29 cellular contexts compared by ENCODE assay signal in genomic region chr1:235187316-235187715, GRCh38.
"Had no signal": no experiment of that assay in that cellular context is flagged by ENCODE, and none has a peak within 500 bp of the region (broad histone marks: within the 10 kb centered on the region; RNA-seq: fewer than 3 reads in every experiment).

No MANE protein-coding gene starts in this region.

- ATAC-seq: activated CD4-positive, alpha-beta T cell treated with anti-CD3 and anti-CD28 coated beads for 36 hours; activated CD8-positive, alpha-beta T cell treated with anti-CD3 and anti-CD28 coated beads, Interleukin-2, amount 10 ng/mL, durations not matched to agents 7 days and 5 days; activated naive CD8-positive, alpha-beta T cell treated with anti-CD3 and anti-CD28 coated beads, Interleukin-2, amount 50 U/mL, for 24 hours; activated T-helper 17 cell treated with anti-CD3 and anti-CD28 coated beads, Interleukin-2, amount 50 U/mL, for 72 hours; gastroesophageal sphincter; heart left ventricle had no signal

- H3K9me3 Mint-ChIP-seq: activated CD4-positive, alpha-beta memory T cell treated with anti-CD3 and anti-CD28 coated beads for 36 hours; activated CD4-positive, alpha-beta T cell treated with anti-CD3 and anti-CD28 coated beads, Interleukin-2, amount 10 ng/mL, durations not matched to agents 24 days and 14 days; activated naive CD4-positive, alpha-beta T cell treated with anti-CD3 and anti-CD28 coated beads for 36 hours; activated naive CD8-positive, alpha-beta T cell treated with anti-CD3 and anti-CD28 coated beads for 36 hours; activated naive CD8-positive, alpha-beta T cell treated with anti-CD3 and anti-CD28 coated beads, Interleukin-2, amount 50 U/mL, for 24 hours; activated T-helper 17 cell treated with anti-CD3 and anti-CD28 coated beads, Interleukin-2, amount 50 U/mL, for 72 hours; brain had no signal

- H3K27me3 Mint-ChIP-seq: activated CD4-positive, alpha-beta memory T cell treated with anti-CD3 and anti-CD28 coated beads for 36 hours; activated CD4-positive, alpha-beta T cell treated with anti-CD3 and anti-CD28 coated beads for 36 hours; activated CD4-positive, alpha-beta T cell treated with anti-CD3 and anti-CD28 coated beads, Interleukin-2, amount 10 ng/mL, durations not matched to agents 24 days and 14 days; activated naive CD8-positive, alpha-beta T cell treated with anti-CD3 and anti-CD28 coated beads for 36 hours; activated naive CD8-positive, alpha-beta T cell treated with anti-CD3 and anti-CD28 coated beads, Interleukin-2, amount 50 U/mL, for 24 hours; activated T-helper 17 cell treated with anti-CD3 and anti-CD28 coated beads, Interleukin-2, amount 50 U/mL, for 72 hours; brain had no signal

- DNase-seq: activated CD4-positive, alpha-beta memory T cell treated with anti-CD3 and anti-CD28 coated beads for 36 hours; activated CD4-positive, alpha-beta T cell treated with anti-CD3 and anti-CD28 coated beads for 36 hours; activated CD4-positive, alpha-beta T cell treated with anti-CD3 and anti-CD28 coated beads, Interleukin-2, amount 10 ng/mL, durations not matched to agents 24 days and 14 days; activated CD4-positive, CD25-positive, alpha-beta regulatory T cell; activated CD4-positive, CD25-positive, alpha-beta regulatory T cell treated with anti-CD3 and anti-CD28 coated beads, Interleukin-2, amount 50 U/mL, for 72 hours; activated CD8-positive, alpha-beta memory T cell treated with anti-CD3 and anti-CD28 coated beads, Interleukin-2, amount 50 U/mL, for 48 hours; activated CD8-positive, alpha-beta T cell treated with anti-CD3 and anti-CD28 coated beads, Interleukin-2, amount 10 ng/mL, durations not matched to agents 7 days and 5 days; activated effector memory CD4-positive, alpha-beta T cell treated with Interleukin-2 at 50 U/mL for 16 hours; activated gamma-delta T cell treated with Interleukin-2 at 50 U/mL for 16 hours; activated naive CD4-positive, alpha-beta T cell treated with anti-CD3 and anti-CD28 coated beads for 36 hours; activated naive CD8-positive, alpha-beta T cell treated with anti-CD3 and anti-CD28 coated beads for 36 hours; activated naive CD8-positive, alpha-beta T cell treated with anti-CD3 and anti-CD28 coated beads, Interleukin-2, amount 50 U/mL, for 24 hours; activated T-cell treated with anti-CD3 and anti-CD28 coated beads for 4 hours; central memory CD4-positive, alpha-beta T cell; cerebellar nuclear complex; colonic mucosa; effector CD8-positive, alpha-beta T cell; esophagus squamous epithelium; foreskin melanocyte; heart left ventricle; T-helper 1 cell; T-helper 2 cell had no signal

- H3K27me3 ChIP-seq: ascending aorta, breast epithelium, cardiac muscle cell, colonic mucosa, esophagus squamous epithelium, gastroesophageal sphincter, heart left ventricle had no signal

- H3K4me3 Mint-ChIP-seq: activated CD4-positive, alpha-beta memory T cell treated with anti-CD3 and anti-CD28 coated beads for 36 hours; activated CD4-positive, alpha-beta T cell treated with anti-CD3 and anti-CD28 coated beads for 36 hours; activated CD4-positive, alpha-beta T cell treated with anti-CD3 and anti-CD28 coated beads, Interleukin-2, amount 10 ng/mL, durations not matched to agents 24 days and 14 days; activated CD8-positive, alpha-beta T cell treated with anti-CD3 and anti-CD28 coated beads, Interleukin-2, amount 10 ng/mL, durations not matched to agents 7 days and 5 days; activated naive CD4-positive, alpha-beta T cell treated with anti-CD3 and anti-CD28 coated beads for 36 hours; activated naive CD8-positive, alpha-beta T cell treated with anti-CD3 and anti-CD28 coated beads for 36 hours; activated naive CD8-positive, alpha-beta T cell treated with anti-CD3 and anti-CD28 coated beads, Interleukin-2, amount 50 U/mL, for 24 hours; activated T-helper 17 cell treated with anti-CD3 and anti-CD28 coated beads, Interleukin-2, amount 50 U/mL, for 72 hours; brain had no signal

- H3K9me3 ChIP-seq: ascending aorta, breast epithelium, colonic mucosa, esophagus squamous epithelium, gastroesophageal sphincter, heart left ventricle had no signal

- H3K36me3 ChIP-seq: breast epithelium had no signal

- H3K4me3 ChIP-seq: ascending aorta, breast epithelium, cardiac muscle cell, colonic mucosa, esophagus squamous epithelium, gastroesophageal sphincter, heart left ventricle had no signal

- H3K27ac ChIP-seq: ascending aorta, breast epithelium, cardiac muscle cell, colonic mucosa, epithelial cell of prostate, esophagus squamous epithelium, gastroesophageal sphincter, heart left ventricle had no signal

- H3K27ac Mint-ChIP-seq: activated CD4-positive, alpha-beta memory T cell treated with anti-CD3 and anti-CD28 coated beads for 36 hours; activated CD4-positive, alpha-beta T cell treated with anti-CD3 and anti-CD28 coated beads for 36 hours; activated CD4-positive, alpha-beta T cell treated with anti-CD3 and anti-CD28 coated beads, Interleukin-2, amount 10 ng/mL, durations not matched to agents 24 days and 14 days; activated CD8-positive, alpha-beta T cell treated with anti-CD3 and anti-CD28 coated beads, Interleukin-2, amount 10 ng/mL, durations not matched to agents 7 days and 5 days; activated naive CD4-positive, alpha-beta T cell treated with anti-CD3 and anti-CD28 coated beads for 36 hours; activated naive CD8-positive, alpha-beta T cell treated with anti-CD3 and anti-CD28 coated beads for 36 hours; activated naive CD8-positive, alpha-beta T cell treated with anti-CD3 and anti-CD28 coated beads, Interleukin-2, amount 50 U/mL, for 24 hours; activated T-helper 17 cell treated with anti-CD3 and anti-CD28 coated beads, Interleukin-2, amount 50 U/mL, for 72 hours; brain had no signal

- H3K4me1 ChIP-seq: breast epithelium, colonic mucosa, esophagus squamous epithelium had no signal

- H3K4me1 Mint-ChIP-seq: brain had no signal
